Comparison of ENCODE assay signal across 12 cellular contexts in the genomic region with DNA sequence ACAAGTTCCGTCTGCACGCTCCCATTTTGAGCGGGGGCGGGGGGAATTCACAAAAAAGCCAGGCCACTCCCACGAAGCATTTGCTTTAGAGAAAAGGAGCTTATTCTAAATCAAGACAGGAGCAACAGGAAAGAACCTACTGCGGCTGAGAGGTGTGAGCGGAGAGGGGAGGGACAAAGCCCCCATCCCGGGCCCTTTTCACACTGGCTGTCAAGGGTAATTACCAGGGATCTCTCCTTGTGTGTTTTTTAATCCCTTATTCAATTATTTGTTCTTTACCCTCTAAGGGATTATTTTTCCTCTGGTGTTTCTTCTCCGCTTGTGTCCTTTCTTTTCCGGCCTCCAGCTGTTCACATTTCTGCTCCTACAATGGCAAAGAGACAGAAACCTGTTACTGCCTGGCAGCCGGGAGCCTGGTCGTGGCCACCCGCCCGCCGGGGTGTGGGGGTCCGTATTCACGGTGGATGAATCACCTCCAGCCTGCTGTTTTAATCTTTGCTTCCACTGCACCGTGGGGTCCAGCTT.
DNase-seq lines count a peak whose midpoint lies in the region; ATAC-seq and TF ChIP-seq lines count a peak whose summit lies in the region.
"Had no signal": no experiment of that assay in that cellular context is flagged by ENCODE, and none has a peak within 500 bp of the region (broad histone marks: within the 10 kb centered on the region; RNA-seq: fewer than 3 reads in every experiment).

No MANE protein-coding gene starts in this region.

- no peak overlapping the region for H3K4me3 ChIP-seq in GM23248
- no peak overlapping the region for H3K4me3 ChIP-seq in trophoblast cell (ENCODE audit: low read depth, low read length)
- H3K4me3 ChIP-seq: colonic mucosa, gastrocnemius medialis had no signal

- H3K79me1 ChIP-seq in trophoblast cell (ENCODE audit: low read length): no peaks in the 10 kb centered on the region

- ATAC-seq in HG03097 (IDR thresholded peaks at IDR 0.05; ENCODE audit: low FRiP score, unreplicated experiment) (no peak), GM21447 (IDR thresholded peaks at IDR 0.05; ENCODE audit: unreplicated experiment) (no peak)
- ATAC-seq: gastrocnemius medialis, Panc1 had no signal

- peaks cover 33% of the 10 kb centered on the region for H3K27me3 Mint-ChIP-seq in osteocyte (ENCODE audit: unreplicated experiment)

- H3K9ac ChIP-seq in GM23248 (no peak overlapping the region), trophoblast cell (ENCODE audit: low read length) (no peak overlapping the region)

- peaks cover 20% of the 10 kb centered on the region for H3K4me1 Mint-ChIP-seq in osteocyte (ENCODE audit: unreplicated experiment)
- H3K4me1 Mint-ChIP-seq: memory B cell had no signal

- in situ Hi-C loops in GM23248 (cut with MboI): no loop called here

- H2AK5ac ChIP-seq in trophoblast cell (ENCODE audit: low read length): no peak overlapping the region

- H2BK12ac ChIP-seq in trophoblast cell (ENCODE audit: low read length): no peak overlapping the region

- H4K8ac ChIP-seq in trophoblast cell (ENCODE audit: low read depth, low read length): no peak overlapping the region

- H3K27ac Mint-ChIP-seq in osteocyte (ENCODE audit: unreplicated experiment): peak overlapping the region; percentile 27
- H3K27ac Mint-ChIP-seq: activated T-helper 2 cell treated with anti-CD3 and anti-CD28 coated beads, Interferon-gamma antibody, Interleukin-2, Interleukin-4, amounts not matched to agents 10 μg/mL and 5 μg/mL and 100 μg/mL, durations not matched to agents 14 hours and 24 hours and 36 hours; memory B cell had no signal

- no peak overlapping the region for H3K4me2 ChIP-seq in GM23248 (ENCODE audit: unreplicated experiment)
- H3K4me2 ChIP-seq in trophoblast cell (ENCODE audit: low read length): no peak overlapping the region

- no peak overlapping the region for H4K91ac ChIP-seq in trophoblast cell (ENCODE audit: low read depth, low read length)

- H2BK120ac ChIP-seq in trophoblast cell (ENCODE audit: insufficient read depth, low read length, poor library complexity): no peak overlapping the region

- peak; percentile 24 for DNase-seq in GM23248
- peak; percentile 49 for DNase-seq in NCI-H2107 (lab: John Stamatoyannopoulos, UW)
- peak; percentile 69 for DNase-seq in ecto neural progenitor cell (ENCODE audit: low spot score)
- no peak for DNase-seq in osteocyte (ENCODE audit: extremely low spot score, unreplicated experiment)
- DNase-seq in trophoblast cell: no peak
- DNase-seq: colonic mucosa, gastrocnemius medialis had no signal

- no peaks in the 10 kb centered on the region for H3F3A ChIP-seq in GM23248 (ENCODE audit: insufficient read depth)

- H4K12ac ChIP-seq in trophoblast cell (ENCODE audit: low read depth, low read length): no peak overlapping the region

- no peak overlapping the region for H3K14ac ChIP-seq in trophoblast cell (ENCODE audit: low read length)

- H3K9me3 Mint-ChIP-seq in osteocyte (ENCODE audit: unreplicated experiment): no peaks in the 10 kb centered on the region
- H3K9me3 Mint-ChIP-seq: activated T-helper 2 cell treated with anti-CD3 and anti-CD28 coated beads, Interferon-gamma antibody, Interleukin-2, Interleukin-4, amounts not matched to agents 10 μg/mL and 5 μg/mL and 100 μg/mL, durations not matched to agents 14 hours and 24 hours and 36 hours; memory B cell had no signal

- H3K18ac ChIP-seq in trophoblast cell (ENCODE audit: low read length): no peak overlapping the region

- H3K36me3 Mint-ChIP-seq in osteocyte (ENCODE audit: unreplicated experiment): no peaks in the 10 kb centered on the region
- H3K36me3 Mint-ChIP-seq: memory B cell had no signal

- H2AFZ ChIP-seq in GM23248 (no peak overlapping the region), trophoblast cell (ENCODE audit: insufficient read depth, low read length, poor library complexity) (no peak overlapping the region)

- H3K27ac ChIP-seq in GM23248 (no peak overlapping the region), trophoblast cell (ENCODE audit: low read depth, low read length) (no peak overlapping the region)
- H3K27ac ChIP-seq: colonic mucosa, gastrocnemius medialis had no signal

- no peaks in the 10 kb centered on the region for H3K9me2 ChIP-seq in GM23248 (ENCODE audit: insufficient read depth)

- H3K9me3 ChIP-seq in GM23248 (ENCODE audit: low read depth) (no peaks in the 10 kb centered on the region), trophoblast cell (ENCODE audit: insufficient read depth, low read depth, low read length) (no peaks in the 10 kb centered on the region)
- H3K9me3 ChIP-seq: colonic mucosa, gastrocnemius medialis had no signal

- no peak overlapping the region for H2BK5ac ChIP-seq in trophoblast cell (ENCODE audit: low read depth, low read length, poor library complexity)

- H4K20me1 ChIP-seq in GM23248 (ENCODE audit: insufficient read depth): no peaks in the 10 kb centered on the region

- 4 to 7% methylated on average over 17 to 18 of the region's 18 CpGs for WGBS in GM23248 (ENCODE audit: low coverage in 1 of 2, low lambda C conversion rate in 2 of 2, missing lambda C conversion rate in 2 of 2), 2 experiments
- WGBS in trophoblast cell (ENCODE audit: extremely low coverage, insufficient coverage, insufficient read length): no CpG with 5 or more reads among the region's 18 CpGs

- H3K4ac ChIP-seq in trophoblast cell (ENCODE audit: low read depth, low read length): no peak overlapping the region

- no peak overlapping the region for H3K4me3 Mint-ChIP-seq in osteocyte (ENCODE audit: unreplicated experiment)
- H3K4me3 Mint-ChIP-seq: memory B cell had no signal

- H3K79me2 ChIP-seq in GM23248 (ENCODE audit: insufficient read depth) (no peaks in the 10 kb centered on the region), trophoblast cell (ENCODE audit: control insufficient read depth, insufficient read depth, low read length, poor library complexity) (no peaks in the 10 kb centered on the region)

- H3K27me3 ChIP-seq in GM23248 (replicated peaks; ENCODE audit: insufficient read depth): peaks cover 40% of the 10 kb centered on the region
- peaks cover 4% of the 10 kb centered on the region for H3K27me3 ChIP-seq in trophoblast cell (ENCODE audit: insufficient read depth, low read length)
- H3K27me3 ChIP-seq: colonic mucosa had no signal

- H3K36me3 ChIP-seq in GM23248 (ENCODE audit: low read depth) (no peaks in the 10 kb centered on the region), trophoblast cell (ENCODE audit: control insufficient read depth in 1 of 2, insufficient read depth in 2 of 2, low read length in 2 of 2) (no peaks in the 10 kb centered on the region)
- H3K36me3 ChIP-seq: colonic mucosa, gastrocnemius medialis had no signal

- no peak for TF ChIP-seq CTCF in osteocyte (IDR thresholded peaks at IDR 0.05)

- H3K4me1 ChIP-seq in GM23248 (ENCODE audit: insufficient read depth): 0 out of 2 replicates have a peak, but pooled peaks cover 3% of the 10 kb centered on the region
- H3K4me1 ChIP-seq in trophoblast cell (ENCODE audit: control insufficient read depth in 1 of 2, insufficient read depth in 2 of 2, low read length in 2 of 2): no peaks in the 10 kb centered on the region
- H3K4me1 ChIP-seq: colonic mucosa had no signal

- no peak overlapping the region for H3K23ac ChIP-seq in trophoblast cell (ENCODE audit: low read length)

Comparison
In these comparisons a context has a peak if more than half of its experiments do, and no peak if none do; other contexts are left out.
1. DNase-seq: peak in GM23248 (single experiment), NCI-H2107 (single experiment) and ecto neural progenitor cell (single experiment); none in osteocyte (single experiment) and trophoblast cell (0 of 2).